In the genomic region with DNA sequence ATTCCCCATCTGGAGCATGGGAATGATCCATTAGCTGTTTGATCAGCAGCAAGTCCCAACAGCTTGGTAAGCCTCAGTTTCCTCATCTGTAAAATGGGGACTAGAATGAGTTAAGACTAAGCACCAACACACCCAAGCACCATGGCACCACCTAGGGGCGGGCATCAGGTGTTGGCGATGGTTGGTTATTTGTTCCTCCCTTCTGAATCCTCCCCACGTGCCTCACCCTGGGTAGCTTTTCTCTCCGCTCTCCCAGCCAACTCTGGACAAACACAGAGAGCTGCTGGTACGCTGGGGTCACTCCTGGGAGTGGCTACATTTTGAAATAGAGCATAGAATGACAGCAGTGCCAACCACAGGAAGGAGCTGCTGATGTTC, we compare ENCODE assay signal across 8 cellular contexts. TPM values are rescaled to one million over a fixed set of nuclear protein-coding genes. Genes with fewer than 3 reads are reported as not detected.
DNase-seq lines count a peak whose midpoint lies in the region; ATAC-seq and TF ChIP-seq lines count a peak whose summit lies in the region.

No MANE protein-coding gene starts in this region.

- no peak overlapping the region for H3K27ac Mint-ChIP-seq in neural crest cell (ENCODE audit: unreplicated experiment)

- no peaks in the 10 kb centered on the region for H3K36me3 Mint-ChIP-seq in neural crest cell (ENCODE audit: low read depth)

- H3K4me1 Mint-ChIP-seq in neural crest cell: peaks cover 64% of the 10 kb centered on the region

- peak; percentile 28 for TF ChIP-seq CTCF in neural crest cell (conservative IDR thresholded peaks at IDR 0.05)

- H3K4me3 Mint-ChIP-seq in neural crest cell: no peak overlapping the region

- H3K27me3 Mint-ChIP-seq in neural crest cell (ENCODE audit: low read depth): peaks cover 2% of the 10 kb centered on the region

- TF ChIP-seq EP300 in Ishikawa (IDR thresholded peaks at IDR 0.05; ENCODE audit: borderline replicate concordance): no peak

- DNase-seq in Daoy (ENCODE audit: low read depth): peak; percentile 30
- peak; percentile 29 for DNase-seq in activated naive CD4-positive, alpha-beta T cell treated with anti-CD3 and anti-CD28 coated beads, Interleukin-2, amount 50 U/mL, for 16 hours
- no peak for DNase-seq in neural crest cell (ENCODE audit: low read depth, low spot score)
- no peak for DNase-seq in HuH-7 (ENCODE audit: low spot score)

- ATAC-seq in HG02885 (IDR thresholded peaks at IDR 0.05; ENCODE audit: poor library complexity, unreplicated experiment): no peak
- no peak for ATAC-seq in GM21576 (IDR thresholded peaks at IDR 0.05; ENCODE audit: unreplicated experiment)
- ATAC-seq in HG03457 (IDR thresholded peaks at IDR 0.05; ENCODE audit: unreplicated experiment): no peak

- H3K9me3 Mint-ChIP-seq in neural crest cell: no peaks in the 10 kb centered on the region

- TF ChIP-seq RAD21 in Ishikawa (IDR thresholded peaks at IDR 0.05; ENCODE audit: low read depth): peak; percentile 87

TF ChIP-seq in Ishikawa, 13 proteins besides CTCF, POLR2A, EP300 and RAD21:
- TF ChIP-seq TAF1 (IDR thresholded peaks at IDR 0.05; ENCODE audit: low read depth) (no peak), CREB1 (IDR thresholded peaks at IDR 0.05; ENCODE audit: low read depth) (no peak), ZBTB7A (IDR thresholded peaks at IDR 0.05; ENCODE audit: low read depth) (no peak), FOXM1 (IDR thresholded peaks at IDR 0.05; ENCODE audit: borderline replicate concordance, low read depth) (no peak), CEBPB (IDR thresholded peaks at IDR 0.05) (no peak), NFIC (IDR thresholded peaks at IDR 0.05) (no peak), TEAD4 (IDR thresholded peaks at IDR 0.05) (no peak), EGR1 (IDR thresholded peaks at IDR 0.05) (no peak), TCF12 (IDR thresholded peaks at IDR 0.05; ENCODE audit: low read depth) (no peak), YY1 (IDR thresholded peaks at IDR 0.05; ENCODE audit: low read depth) (no peak)
- TF ChIP-seq, protein P1, sequence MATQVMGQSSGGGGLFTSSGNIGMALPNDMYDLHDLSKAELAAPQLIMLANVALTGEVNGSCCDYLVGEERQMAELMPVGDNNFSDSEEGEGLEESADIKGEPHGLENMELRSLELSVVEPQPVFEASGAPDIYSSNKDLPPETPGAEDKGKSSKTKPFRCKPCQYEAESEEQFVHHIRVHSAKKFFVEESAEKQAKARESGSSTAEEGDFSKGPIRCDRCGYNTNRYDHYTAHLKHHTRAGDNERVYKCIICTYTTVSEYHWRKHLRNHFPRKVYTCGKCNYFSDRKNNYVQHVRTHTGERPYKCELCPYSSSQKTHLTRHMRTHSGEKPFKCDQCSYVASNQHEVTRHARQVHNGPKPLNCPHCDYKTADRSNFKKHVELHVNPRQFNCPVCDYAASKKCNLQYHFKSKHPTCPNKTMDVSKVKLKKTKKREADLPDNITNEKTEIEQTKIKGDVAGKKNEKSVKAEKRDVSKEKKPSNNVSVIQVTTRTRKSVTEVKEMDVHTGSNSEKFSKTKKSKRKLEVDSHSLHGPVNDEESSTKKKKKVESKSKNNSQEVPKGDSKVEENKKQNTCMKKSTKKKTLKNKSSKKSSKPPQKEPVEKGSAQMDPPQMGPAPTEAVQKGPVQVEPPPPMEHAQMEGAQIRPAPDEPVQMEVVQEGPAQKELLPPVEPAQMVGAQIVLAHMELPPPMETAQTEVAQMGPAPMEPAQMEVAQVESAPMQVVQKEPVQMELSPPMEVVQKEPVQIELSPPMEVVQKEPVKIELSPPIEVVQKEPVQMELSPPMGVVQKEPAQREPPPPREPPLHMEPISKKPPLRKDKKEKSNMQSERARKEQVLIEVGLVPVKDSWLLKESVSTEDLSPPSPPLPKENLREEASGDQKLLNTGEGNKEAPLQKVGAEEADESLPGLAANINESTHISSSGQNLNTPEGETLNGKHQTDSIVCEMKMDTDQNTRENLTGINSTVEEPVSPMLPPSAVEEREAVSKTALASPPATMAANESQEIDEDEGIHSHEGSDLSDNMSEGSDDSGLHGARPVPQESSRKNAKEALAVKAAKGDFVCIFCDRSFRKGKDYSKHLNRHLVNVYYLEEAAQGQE (IDR thresholded peaks at IDR 0.05; ENCODE audit: low read depth): no peak
- TF ChIP-seq, protein P2, sequence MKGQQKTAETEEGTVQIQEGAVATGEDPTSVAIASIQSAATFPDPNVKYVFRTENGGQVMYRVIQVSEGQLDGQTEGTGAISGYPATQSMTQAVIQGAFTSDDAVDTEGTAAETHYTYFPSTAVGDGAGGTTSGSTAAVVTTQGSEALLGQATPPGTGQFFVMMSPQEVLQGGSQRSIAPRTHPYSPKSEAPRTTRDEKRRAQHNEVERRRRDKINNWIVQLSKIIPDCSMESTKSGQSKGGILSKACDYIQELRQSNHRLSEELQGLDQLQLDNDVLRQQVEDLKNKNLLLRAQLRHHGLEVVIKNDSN (IDR thresholded peaks at IDR 0.05): peak; percentile 65
- TF ChIP-seq, protein P3, sequence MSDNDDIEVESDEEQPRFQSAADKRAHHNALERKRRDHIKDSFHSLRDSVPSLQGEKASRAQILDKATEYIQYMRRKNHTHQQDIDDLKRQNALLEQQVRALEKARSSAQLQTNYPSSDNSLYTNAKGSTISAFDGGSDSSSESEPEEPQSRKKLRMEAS (IDR thresholded peaks at IDR 0.05): peak; percentile 54

RNA-seq across cellular contexts. Expression of a gene that starts 13.3 kb away (rescaled TPM):
- 10.4 and 12.6 TPM in 2 replicates for total RNA-seq in Daoy (2014; rRNA removed; shearing (Covaris generic))
- 16.0 TPM in 2 replicates for total RNA-seq in neural crest cell

RNA-seq across cellular contexts. Expression of a gene that starts 27.7 kb away (rescaled TPM):
- 13.1 and 18.8 TPM in 2 replicates for total RNA-seq in Daoy (2014; rRNA removed; shearing (Covaris generic))
- total RNA-seq in neural crest cell: 29.9 and 32.9 TPM in 2 replicates

Comparison
In these comparisons a context has a peak if more than half of its experiments do, and no peak if none do; other contexts are left out.
1. DNase-seq: peak in Daoy (single experiment) and activated naive CD4-positive, alpha-beta T cell treated with anti-CD3 and anti-CD28 coated beads, Interleukin-2, amount 50 U/mL, for 16 hours (single experiment); none in neural crest cell (single experiment) and HuH-7 (single experiment).